In the genomic region with DNA sequence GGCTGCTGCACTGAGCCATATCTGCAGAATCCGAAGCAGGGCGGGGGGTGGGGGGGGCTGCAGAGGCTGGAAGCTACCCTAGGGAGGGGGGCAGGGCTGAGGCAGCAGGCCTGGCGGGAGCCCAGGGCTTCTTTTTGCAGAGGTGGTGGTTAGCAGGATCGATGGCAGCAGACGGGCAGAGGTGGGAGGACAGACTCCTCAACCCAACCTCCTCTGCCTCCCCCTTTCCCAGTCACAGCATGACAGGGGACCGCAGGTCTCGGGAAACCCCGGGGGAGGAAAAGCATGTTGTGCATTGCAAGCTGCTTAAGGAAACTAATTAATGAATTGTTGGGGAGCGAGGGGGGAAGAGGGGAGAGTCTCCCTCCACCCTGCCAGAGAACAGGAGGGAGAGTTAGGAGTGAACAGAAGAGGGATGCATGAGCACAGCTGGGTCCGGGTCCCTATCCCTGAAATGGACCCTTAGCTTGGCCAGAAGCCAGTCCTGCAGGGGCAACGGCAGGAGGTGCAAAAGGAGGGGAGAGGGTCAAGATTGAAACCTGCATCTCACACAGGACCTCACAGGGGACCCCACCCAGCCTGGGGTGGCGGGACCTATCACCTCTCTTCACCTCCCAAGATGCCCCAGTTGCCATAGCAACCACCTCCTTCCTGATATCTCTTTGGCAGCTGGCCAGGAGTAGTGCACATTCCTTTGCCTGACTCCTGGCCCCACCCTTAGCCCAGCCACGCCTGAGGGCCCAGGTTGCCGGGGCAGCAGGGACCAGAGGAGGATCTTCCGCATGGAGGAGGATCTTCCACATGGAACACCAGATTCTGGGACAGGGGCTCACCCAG, we compare ENCODE assay signal across 7 cellular contexts. TPM values are rescaled to one million over a fixed set of nuclear protein-coding genes. Genes with fewer than 3 reads are reported as not detected.
DNase-seq lines count a peak whose midpoint lies in the region; ATAC-seq and TF ChIP-seq lines count a peak whose summit lies in the region.
"Had no signal": no experiment of that assay in that cellular context is flagged by ENCODE, and none has a peak within 500 bp of the region (broad histone marks: within the 10 kb centered on the region; RNA-seq: fewer than 3 reads in every experiment).

No MANE protein-coding gene starts in this region.

- H3K27me3 ChIP-seq in WERI-Rb-1 (ENCODE audit: insufficient read depth, low read depth, severe bottlenecking) = peaks cover 12% of the 10 kb centered on the region

- H3K27ac ChIP-seq in WERI-Rb-1 = no peak overlapping the region

- CTCF ChIA-PET in activated naive CD4-positive, alpha-beta T cell treated with anti-CD3 and anti-CD28 coated beads, Interleukin-2, amount 10 ng/mL, durations not matched to agents 7 days and 5 days (lab: Charles Lee) = interaction anchor here (0.8 to 5.9 kb wide), 4 partner anchors 8 to 71 kb away, joined by 3 to 50 read pairs (median 5); partner anchors contain the start of gene FXYD5

- H3K9me3 ChIP-seq in WERI-Rb-1 (ENCODE audit: severe bottlenecking) = no peaks in the 10 kb centered on the region

- no peak for ATAC-seq in activated naive CD4-positive, alpha-beta T cell treated with anti-CD3 and anti-CD28 coated beads, Interleukin-2, amount 50 U/mL, for 72 hours
- no peak for ATAC-seq in GM19467 (IDR thresholded peaks at IDR 0.05; ENCODE audit: unreplicated experiment)

- H3K9me3 Mint-ChIP-seq in activated naive CD4-positive, alpha-beta T cell treated with anti-CD3 and anti-CD28 coated beads, Interleukin-2, amount 10 ng/mL, durations not matched to agents 7 days and 5 days = no peaks in the 10 kb centered on the region
- H3K9me3 Mint-ChIP-seq in activated naive CD4-positive, alpha-beta T cell treated with anti-CD3 and anti-CD28 coated beads, Interleukin-2, amount 50 U/mL, for 72 hours = no peaks in the 10 kb centered on the region

- H3K36me3 Mint-ChIP-seq in activated naive CD4-positive, alpha-beta T cell treated with anti-CD3 and anti-CD28 coated beads, Interleukin-2, amount 10 ng/mL, durations not matched to agents 7 days and 5 days = peaks cover 20% of the 10 kb centered on the region
- no peaks in the 10 kb centered on the region for H3K36me3 Mint-ChIP-seq in activated naive CD4-positive, alpha-beta T cell treated with anti-CD3 and anti-CD28 coated beads, Interleukin-2, amount 50 U/mL, for 72 hours

- no peak overlapping the region for H3K4me3 ChIP-seq in WERI-Rb-1 (ENCODE audit: low read depth, low read length)

- H3K4me3 Mint-ChIP-seq in activated naive CD4-positive, alpha-beta T cell treated with anti-CD3 and anti-CD28 coated beads, Interleukin-2, amount 10 ng/mL, durations not matched to agents 7 days and 5 days = no peak overlapping the region

- H3K27me3 Mint-ChIP-seq in activated naive CD4-positive, alpha-beta T cell treated with anti-CD3 and anti-CD28 coated beads, Interleukin-2, amount 10 ng/mL, durations not matched to agents 7 days and 5 days = peaks cover 51% of the 10 kb centered on the region

- no peak for TF ChIP-seq CTCF in WERI-Rb-1 (IDR thresholded peaks at IDR 0.05; ENCODE audit: low read depth, low read length)

- no peak overlapping the region for H3K27ac Mint-ChIP-seq in activated naive CD4-positive, alpha-beta T cell treated with anti-CD3 and anti-CD28 coated beads, Interleukin-2, amount 10 ng/mL, durations not matched to agents 7 days and 5 days
- H3K27ac Mint-ChIP-seq in activated naive CD4-positive, alpha-beta T cell treated with anti-CD3 and anti-CD28 coated beads, Interleukin-2, amount 50 U/mL, for 72 hours = no peak overlapping the region

- DNase-seq in activated naive CD4-positive, alpha-beta T cell treated with anti-CD3 and anti-CD28 coated beads, Interleukin-2, amount 10 ng/mL, durations not matched to agents 7 days and 5 days = peak; percentile 44
- DNase-seq in activated naive CD4-positive, alpha-beta T cell treated with anti-CD3 and anti-CD28 coated beads, Interleukin-2, amount 50 U/mL, for 72 hours (ENCODE audit: low spot score in 2 of 2) = no peak
- peak; percentile 21 for DNase-seq in WERI-Rb-1
- peak; percentile 5 for DNase-seq in stimulated activated naive CD4-positive, alpha-beta T cell treated with Interleukin-2 at 50 U/mL for 16 hours (lab: John Stamatoyannopoulos, UW)
- no peak for DNase-seq in AML-193 (lab: John Stamatoyannopoulos, UW)

- peaks cover 45% of the 10 kb centered on the region for H3K4me1 Mint-ChIP-seq in activated naive CD4-positive, alpha-beta T cell treated with anti-CD3 and anti-CD28 coated beads, Interleukin-2, amount 10 ng/mL, durations not matched to agents 7 days and 5 days

- no peaks in the 10 kb centered on the region for H3K36me3 ChIP-seq in WERI-Rb-1

RNA-seq across cellular contexts. Expression of gene FXYD7, which starts 1.8 kb away (rescaled TPM):
- 1 to 10 TPM in 1 of 2 donors, under 1 TPM in 1; 0.82 to 1.8 TPM for total RNA-seq in activated naive CD4-positive, alpha-beta T cell treated with anti-CD3 and anti-CD28 coated beads, Interleukin-2, amount 50 U/mL, for 72 hours
- total RNA-seq: astrocyte had no signal

RNA-seq across cellular contexts. Expression of gene FXYD1, which starts 6.2 kb away (rescaled TPM):
- 1 to 10 TPM; 1.4 to 2.1 TPM for total RNA-seq in activated naive CD4-positive, alpha-beta T cell treated with anti-CD3 and anti-CD28 coated beads, Interleukin-2, amount 50 U/mL, for 72 hours

RNA-seq across cellular contexts. Expression of gene FXYD5, which starts 9.7 kb away (rescaled TPM):
- 100 to 1,000 TPM; 279 to 283 TPM for total RNA-seq in activated naive CD4-positive, alpha-beta T cell treated with anti-CD3 and anti-CD28 coated beads, Interleukin-2, amount 50 U/mL, for 72 hours

RNA-seq across cellular contexts. Expression of gene LGI4, which starts 10.0 kb away (rescaled TPM):
- total RNA-seq in activated naive CD4-positive, alpha-beta T cell treated with anti-CD3 and anti-CD28 coated beads, Interleukin-2, amount 50 U/mL, for 72 hours = 1 to 10 TPM; 1.5 to 2.7 TPM

RNA-seq across cellular contexts. Expression of gene FXYD3, which starts 29.2 kb away (rescaled TPM):
- not detected for total RNA-seq in activated naive CD4-positive, alpha-beta T cell treated with anti-CD3 and anti-CD28 coated beads, Interleukin-2, amount 50 U/mL, for 72 hours
- total RNA-seq: astrocyte had no signal

Comparison
In these comparisons a context has a peak if more than half of its experiments do, and no peak if none do; other contexts are left out.
1. DNase-seq: peak in activated naive CD4-positive, alpha-beta T cell treated with anti-CD3 and anti-CD28 coated beads, Interleukin-2, amount 10 ng/mL, durations not matched to agents 7 days and 5 days (single experiment), WERI-Rb-1 (single experiment) and stimulated activated naive CD4-positive, alpha-beta T cell treated with Interleukin-2 at 50 U/mL for 16 hours (single experiment); none in activated naive CD4-positive, alpha-beta T cell treated with anti-CD3 and anti-CD28 coated beads, Interleukin-2, amount 50 U/mL, for 72 hours (0 of 2) and AML-193 (0 of 2).